ENCODE assay signal across 1 cellular context in genomic region chr3:71129611-71130515, GRCh38.
TF ChIP-seq lines count a peak whose summit lies in the region.

No MANE protein-coding gene starts in this region.

TF ChIP-seq in K562, 482 proteins besides CTCF, POLR2A, EP300 and RAD21 (continued from another document):
- peak; percentile 87 for TF ChIP-seq CREB1 (IDR thresholded peaks at IDR 0.05)
- TF ChIP-seq CREB1 (CRISPR knock-in tag; IDR thresholded peaks at IDR 0.05): no peak
- 0 out of 2 replicates have a peak, but pooled peaks have one; percentile 25 for TF ChIP-seq POLR2H (tag; IDR thresholded peaks at IDR 0.05; ENCODE audit: low read depth)
- peak; percentile 26 for TF ChIP-seq TBP (optimal IDR thresholded peaks at IDR 0.05; ENCODE audit: low read depth, low read length)
- TF ChIP-seq VEZF1 (CRISPR knock-in tag; IDR thresholded peaks at IDR 0.05): peak; percentile 50
- TF ChIP-seq MTA1 (IDR thresholded peaks at IDR 0.05; ENCODE audit: borderline replicate concordance): 0 out of 2 replicates have a peak, but pooled peaks have one; percentile 48
